In genomic region chr22:35882226-35883027, GRCh38 we compare ENCODE assay signal across 11 cellular contexts.
A peak's percentile ranks its signal among the peaks of the same experiment; 100 is the strongest.
DNase-seq lines count a peak whose midpoint lies in the region; ATAC-seq and TF ChIP-seq lines count a peak whose summit lies in the region.
"Had no signal": no experiment of that assay in that cellular context is flagged by ENCODE, and none has a peak within 500 bp of the region (broad histone marks: within the 10 kb centered on the region; RNA-seq: fewer than 3 reads in every experiment).

No MANE protein-coding gene starts in this region.

- no peaks in the 10 kb centered on the region for H3K36me3 Mint-ChIP-seq in brain
- no peaks in the 10 kb centered on the region for H3K36me3 Mint-ChIP-seq in mesothelial cell of epicardium

- H3K9me3 Mint-ChIP-seq in brain (no peaks in the 10 kb centered on the region), mesothelial cell of epicardium (no peaks in the 10 kb centered on the region)

- H3K27me3 Mint-ChIP-seq in brain = peaks cover 3% of the 10 kb centered on the region
- no peaks in the 10 kb centered on the region for H3K27me3 Mint-ChIP-seq in mesothelial cell of epicardium (ENCODE audit: low read depth)

- peak overlapping the region in 1 of 5 experiments; percentile 33 for H3K4me3 Mint-ChIP-seq in brain
- H3K4me3 Mint-ChIP-seq in mesothelial cell of epicardium = no peak overlapping the region

- no peaks in the 10 kb centered on the region for H3F3A ChIP-seq in PC-3 (ENCODE audit: low read length, unreplicated experiment)

- H3K4me2 ChIP-seq in PC-3 (ENCODE audit: low read length) = no peak overlapping the region

- no peaks in the 10 kb centered on the region for H3K9me2 ChIP-seq in PC-3 (replicated peaks; ENCODE audit: low read length)

- peaks cover 42% of the 10 kb centered on the region for H3K79me2 ChIP-seq in PC-3 (ENCODE audit: low read length)

- no TSS peak for BruUV-seq in PC-3 (replicated peaks; lab: Mats Ljungman, UMichigan)

- H3K4me1 Mint-ChIP-seq in brain (peaks cover 58% of the 10 kb centered on the region), mesothelial cell of epicardium (peaks cover 23% of the 10 kb centered on the region)

- no peak overlapping the region for H2AFZ ChIP-seq in PC-3 (ENCODE audit: low read length)

- no peak overlapping the region for H3K4me3 ChIP-seq in PC-3 (ENCODE audit: low read length)
- H3K4me3 ChIP-seq: colonic mucosa had no signal

- TF ChIP-seq CTCF in brain (conservative IDR thresholded peaks at IDR 0.05) (no peak), mesothelial cell of epicardium (IDR thresholded peaks at IDR 0.05; ENCODE audit: unreplicated experiment) (no peak), PC-3 (conservative IDR thresholded peaks at IDR 0.05; ENCODE audit: low read depth, low read length) (no peak)

- POLR2A ChIA-PET in PC-3 (lab: Charles Lee; ENCODE audit: unreplicated experiment) = no interaction called here

- no peaks in the 10 kb centered on the region for H3K9me3 ChIP-seq in PC-3 (ENCODE audit: low read length)
- H3K9me3 ChIP-seq: colonic mucosa had no signal

- H3K27me3 ChIP-seq in PC-3 (ENCODE audit: low read length) = no peaks in the 10 kb centered on the region
- H3K27me3 ChIP-seq: colonic mucosa had no signal

- intact Hi-C loops in Right ventricle myocardium superior (cut with DNase I) (no loop called here), cardiac septum (cut with DNase I) (no loop called here), PC-3 (cut with micrococcal nuclease) (no loop called here)

- no peak overlapping the region for H3K9ac ChIP-seq in PC-3 (ENCODE audit: low read length)

- H3K4me1 ChIP-seq in PC-3 (ENCODE audit: insufficient read depth, low read length) = peaks cover 19% of the 10 kb centered on the region

- H3K27ac Mint-ChIP-seq in brain (peak overlapping the region in 3 of 5 experiments; percentile 6 to 86 (median 71)), mesothelial cell of epicardium (peak overlapping the region; percentile 76)

- no peaks in the 10 kb centered on the region; the same call in 1 of the 2 replicates for H4K20me1 ChIP-seq in PC-3 (ENCODE audit: low read length)

- DNase-seq in Right ventricle myocardium superior (no peak), cardiac septum (ENCODE audit: low spot score) (no peak), mesothelial cell of epicardium (ENCODE audit: low spot score in 2 of 2, unreplicated experiment in 2 of 2) (no peak), NCI-H1105 treated with DMSO at 0.1 percent for 48 hours (lab: John Stamatoyannopoulos, UW) (no peak), DMS153 treated with DMSO at 0.1 percent for 48 hours (lab: John Stamatoyannopoulos, UW; ENCODE audit: unreplicated experiment) (no peak), PC-3 (no peak)
- DNase-seq: colonic mucosa; H7; stimulated activated CD4-positive, alpha-beta T cell treated with anti-CD3 and anti-CD28 coated beads, Interleukin-1b, Interleukin-23, amount 100 ng/mL, for 48 hours had no signal

- no peak overlapping the region for H3K27ac ChIP-seq in PC-3 (ENCODE audit: low read length)
- H3K27ac ChIP-seq: colonic mucosa had no signal

- ATAC-seq in Right ventricle myocardium superior (ENCODE audit: poor library complexity) (peak; percentile 33), PC-3 (no peak), HG02678 (IDR thresholded peaks at IDR 0.05; ENCODE audit: unreplicated experiment) (no peak)

- CTCF ChIA-PET in PC-3 (lab: Charles Lee) = no interaction called here

- no peaks in the 10 kb centered on the region for H3K36me3 ChIP-seq in PC-3 (ENCODE audit: low read depth, low read length)
- H3K36me3 ChIP-seq: colonic mucosa had no signal
